Comparison of ENCODE assay signal across 7 cellular contexts in the genomic region with DNA sequence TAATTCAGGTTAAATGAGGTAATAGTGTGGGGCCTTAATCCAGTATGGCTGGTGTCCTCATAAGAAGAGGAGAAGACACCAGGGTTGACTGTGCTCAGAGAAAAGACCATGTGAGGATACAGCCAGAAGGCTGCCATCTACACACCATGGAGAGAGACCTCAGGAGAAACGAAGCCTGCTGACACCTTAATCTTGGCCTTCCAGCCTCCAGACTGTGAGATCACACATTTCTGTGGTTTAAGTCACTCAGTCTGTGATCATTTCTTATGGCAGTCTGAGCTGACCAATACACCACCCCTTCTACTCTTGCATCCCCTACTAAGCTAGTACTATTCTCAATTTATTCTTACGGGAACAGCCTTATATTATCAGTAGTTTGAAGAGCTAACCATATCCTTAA.
"Had no signal": no experiment of that assay in that cellular context is flagged by ENCODE, and none has a peak within 500 bp of the region (broad histone marks: within the 10 kb centered on the region; RNA-seq: fewer than 3 reads in every experiment).

No MANE protein-coding gene starts in this region.

- H3K27ac ChIP-seq: HL-60, KMS-11 had no signal

- DNase-seq: IMR-90, KBM-7, KG1 had no signal

- ATAC-seq: HepG2, K562 had no signal

- H3K4me3 ChIP-seq: K562 had no signal
